In genomic region chr17:16353702-16354174, GRCh38 we compare ENCODE assay signal across 9 cellular contexts. TPM values are rescaled to one million over a fixed set of nuclear protein-coding genes. Genes with fewer than 3 reads are reported as not detected.
DNase-seq lines count a peak whose midpoint lies in the region; ATAC-seq and TF ChIP-seq lines count a peak whose summit lies in the region.
"Had no signal": no experiment of that assay in that cellular context is flagged by ENCODE, and none has a peak within 500 bp of the region (broad histone marks: within the 10 kb centered on the region; RNA-seq: fewer than 3 reads in every experiment).

No MANE protein-coding gene starts in this region.

- peak overlapping the region; percentile 76 for H3K4me3 Mint-ChIP-seq in activated CD4-positive, alpha-beta T cell treated with anti-CD3 and anti-CD28 coated beads, Interleukin-2, amount 10 ng/mL, durations not matched to agents 24 days and 14 days

- no peak for TF ChIP-seq RAD21 in liver (IDR thresholded peaks at IDR 0.05)

- H3K36me3 ChIP-seq in adipocyte (ENCODE audit: control insufficient read depth, insufficient read depth, low read length, severe bottlenecking) (no peaks in the 10 kb centered on the region), liver (ENCODE audit: control insufficient read depth in 4 of 4, insufficient read depth in 3 of 4, low read depth in 1 of 4, low read length in 3 of 4) (peaks cover 0 to 7% (median 2%) of the 10 kb centered on the region in 4 donors), thoracic aorta (peaks cover 2% of the 10 kb centered on the region)

- intact Hi-C loops in activated CD4-positive, alpha-beta T cell treated with anti-CD3 and anti-CD28 coated beads, Interleukin-2, amount 10 ng/mL, durations not matched to agents 24 days and 14 days (cut with micrococcal nuclease), result loop anchor here (2.0 to 5.0 kb wide), 3 partner anchors 27 to 136 kb away; partner anchors contain the start of genes NCOR1, PIGL and UBB

- no peaks in the 10 kb centered on the region for H3K27me3 ChIP-seq in adipocyte (replicated peaks; ENCODE audit: control insufficient read depth, insufficient read depth, low read length)
- H3K27me3 ChIP-seq in liver (ENCODE audit: control insufficient read depth in 4 of 4, insufficient read depth in 4 of 4, low read length in 3 of 4), result no peaks in the 10 kb centered on the region
- no peaks in the 10 kb centered on the region for H3K27me3 ChIP-seq in thoracic aorta (replicated peaks; ENCODE audit: insufficient read depth)

- peaks cover 4% of the 10 kb centered on the region for H3K36me3 Mint-ChIP-seq in activated CD4-positive, alpha-beta T cell treated with anti-CD3 and anti-CD28 coated beads, Interleukin-2, amount 10 ng/mL, durations not matched to agents 24 days and 14 days (ENCODE audit: low read depth)

- no peak for TF ChIP-seq CTCF in liver (IDR thresholded peaks at IDR 0.05; ENCODE audit: low read depth, low read length, missing input control)
- no peak for TF ChIP-seq CTCF in thoracic aorta (IDR thresholded peaks at IDR 0.05)

- H3K4me3 ChIP-seq in adipocyte (ENCODE audit: low read length) (peak overlapping the region; percentile 82), liver (ENCODE audit: low read depth in 1 of 3, low read length in 3 of 3) (peak overlapping the region; percentile 41 to 97 (median 52)), thoracic aorta (peak overlapping the region; percentile 96)

- peaks cover 15% of the 10 kb centered on the region for H3K4me1 ChIP-seq in adipocyte (ENCODE audit: control insufficient read depth, insufficient read depth, low read length)
- H3K4me1 ChIP-seq in liver (ENCODE audit: control insufficient read depth in 4 of 4, insufficient read depth in 4 of 4, low read length in 3 of 4), result peaks cover 2 to 16% (median 11%) of the 10 kb centered on the region in 4 donors
- H3K4me1 ChIP-seq in thoracic aorta (ENCODE audit: control insufficient read depth in 1 of 2, low read depth in 2 of 2), result peaks cover 3 to 12% of the 10 kb centered on the region in 2 donors

- H3K9me3 ChIP-seq in adipocyte (ENCODE audit: control insufficient read depth, low read length), result no peaks in the 10 kb centered on the region
- no peaks in the 10 kb centered on the region for H3K9me3 ChIP-seq in liver (ENCODE audit: control insufficient read depth in 4 of 4, low read length in 3 of 4)
- H3K9me3 ChIP-seq in thoracic aorta, result no peaks in the 10 kb centered on the region

- WGBS in liver, result 50% methylated on average over 25 of the region's 25 CpGs

- peaks cover 14% of the 10 kb centered on the region for H3K4me1 Mint-ChIP-seq in activated CD4-positive, alpha-beta T cell treated with anti-CD3 and anti-CD28 coated beads, Interleukin-2, amount 10 ng/mL, durations not matched to agents 24 days and 14 days

- H3K9ac ChIP-seq in adipocyte (ENCODE audit: low read length), result peak overlapping the region; percentile 66
- H3K9ac ChIP-seq in liver (ENCODE audit: low read depth in 1 of 2, low read length in 2 of 2), result peak overlapping the region; percentile 60 to 69

- H3K9me3 Mint-ChIP-seq in activated CD4-positive, alpha-beta T cell treated with anti-CD3 and anti-CD28 coated beads, Interleukin-2, amount 10 ng/mL, durations not matched to agents 24 days and 14 days, result no peaks in the 10 kb centered on the region

- DNase-seq in activated CD4-positive, alpha-beta T cell treated with anti-CD3 and anti-CD28 coated beads, Interleukin-2, amount 10 ng/mL, durations not matched to agents 24 days and 14 days, result no peak
- no peak for DNase-seq in activated CD4-positive, alpha-beta T cell treated with anti-CD3 and anti-CD28 coated beads, Interleukin-2, amount 50 U/mL, for 4 hours
- peak; percentile 13 for DNase-seq in adipocyte (ENCODE audit: low read depth)
- DNase-seq in thoracic aorta (ENCODE audit: low spot score), result no peak
- no peak for DNase-seq in HPDE6-E6E7 (ENCODE audit: extremely low spot score)
- no peak for DNase-seq in NCI-H2227 treated with DMSO at 0.1 percent for 48 hours (lab: John Stamatoyannopoulos, UW)
- no peak for DNase-seq in NCI-H1436 treated with DMSO at 0.1 percent for 48 hours (lab: John Stamatoyannopoulos, UW)

- H3K27ac ChIP-seq in liver (ENCODE audit: low read depth in 1 of 2, low read length in 2 of 2), result peak overlapping the region; percentile 73 to 78
- no peak overlapping the region for H3K27ac ChIP-seq in thoracic aorta
- H3K27ac ChIP-seq: epithelial cell of prostate had no signal

- H3K27ac Mint-ChIP-seq in activated CD4-positive, alpha-beta T cell treated with anti-CD3 and anti-CD28 coated beads, Interleukin-2, amount 10 ng/mL, durations not matched to agents 24 days and 14 days, result peak overlapping the region; percentile 45

- H3K27me3 Mint-ChIP-seq in activated CD4-positive, alpha-beta T cell treated with anti-CD3 and anti-CD28 coated beads, Interleukin-2, amount 10 ng/mL, durations not matched to agents 24 days and 14 days, result peaks cover 19% of the 10 kb centered on the region

- ATAC-seq in thoracic aorta (ENCODE audit: insufficient number of reproducible peaks, low FRiP score, low read depth), result no peak

TF ChIP-seq in liver, 16 proteins besides CTCF, POLR2A, EP300 and RAD21:
- TF ChIP-seq JUND (IDR thresholded peaks at IDR 0.05) (no peak), NR2F2 (IDR thresholded peaks at IDR 0.05) (no peak), HNF4G (IDR thresholded peaks at IDR 0.05) (no peak), EGR1 (IDR thresholded peaks at IDR 0.05; ENCODE audit: low read depth in 2 of 2) (no peak), YY1 (IDR thresholded peaks at IDR 0.05) (no peak), FOXA1 (IDR thresholded peaks at IDR 0.05) (no peak), TAF1 (conservative IDR thresholded peaks at IDR 0.05) (no peak), GABPA (IDR thresholded peaks at IDR 0.05 in 1 of 2, conservative IDR thresholded peaks at IDR 0.05 in 1 of 2) (no peak), HNF4A (conservative IDR thresholded peaks at IDR 0.05) (no peak), MAX (IDR thresholded peaks at IDR 0.05) (no peak), SP1 (IDR thresholded peaks at IDR 0.05) (no peak), FOXA2 (IDR thresholded peaks at IDR 0.05) (no peak), RXRA (IDR thresholded peaks at IDR 0.05) (no peak)
- TF ChIP-seq, protein P1, sequence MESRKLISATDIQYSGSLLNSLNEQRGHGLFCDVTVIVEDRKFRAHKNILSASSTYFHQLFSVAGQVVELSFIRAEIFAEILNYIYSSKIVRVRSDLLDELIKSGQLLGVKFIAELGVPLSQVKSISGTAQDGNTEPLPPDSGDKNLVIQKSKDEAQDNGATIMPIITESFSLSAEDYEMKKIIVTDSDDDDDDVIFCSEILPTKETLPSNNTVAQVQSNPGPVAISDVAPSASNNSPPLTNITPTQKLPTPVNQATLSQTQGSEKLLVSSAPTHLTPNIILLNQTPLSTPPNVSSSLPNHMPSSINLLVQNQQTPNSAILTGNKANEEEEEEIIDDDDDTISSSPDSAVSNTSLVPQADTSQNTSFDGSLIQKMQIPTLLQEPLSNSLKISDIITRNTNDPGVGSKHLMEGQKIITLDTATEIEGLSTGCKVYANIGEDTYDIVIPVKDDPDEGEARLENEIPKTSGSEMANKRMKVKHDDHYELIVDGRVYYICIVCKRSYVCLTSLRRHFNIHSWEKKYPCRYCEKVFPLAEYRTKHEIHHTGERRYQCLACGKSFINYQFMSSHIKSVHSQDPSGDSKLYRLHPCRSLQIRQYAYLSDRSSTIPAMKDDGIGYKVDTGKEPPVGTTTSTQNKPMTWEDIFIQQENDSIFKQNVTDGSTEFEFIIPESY (IDR thresholded peaks at IDR 0.05), result no peak
- TF ChIP-seq, protein P2, sequence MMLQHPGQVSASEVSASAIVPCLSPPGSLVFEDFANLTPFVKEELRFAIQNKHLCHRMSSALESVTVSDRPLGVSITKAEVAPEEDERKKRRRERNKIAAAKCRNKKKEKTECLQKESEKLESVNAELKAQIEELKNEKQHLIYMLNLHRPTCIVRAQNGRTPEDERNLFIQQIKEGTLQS (IDR thresholded peaks at IDR 0.05), result no peak
- TF ChIP-seq, protein P3, sequence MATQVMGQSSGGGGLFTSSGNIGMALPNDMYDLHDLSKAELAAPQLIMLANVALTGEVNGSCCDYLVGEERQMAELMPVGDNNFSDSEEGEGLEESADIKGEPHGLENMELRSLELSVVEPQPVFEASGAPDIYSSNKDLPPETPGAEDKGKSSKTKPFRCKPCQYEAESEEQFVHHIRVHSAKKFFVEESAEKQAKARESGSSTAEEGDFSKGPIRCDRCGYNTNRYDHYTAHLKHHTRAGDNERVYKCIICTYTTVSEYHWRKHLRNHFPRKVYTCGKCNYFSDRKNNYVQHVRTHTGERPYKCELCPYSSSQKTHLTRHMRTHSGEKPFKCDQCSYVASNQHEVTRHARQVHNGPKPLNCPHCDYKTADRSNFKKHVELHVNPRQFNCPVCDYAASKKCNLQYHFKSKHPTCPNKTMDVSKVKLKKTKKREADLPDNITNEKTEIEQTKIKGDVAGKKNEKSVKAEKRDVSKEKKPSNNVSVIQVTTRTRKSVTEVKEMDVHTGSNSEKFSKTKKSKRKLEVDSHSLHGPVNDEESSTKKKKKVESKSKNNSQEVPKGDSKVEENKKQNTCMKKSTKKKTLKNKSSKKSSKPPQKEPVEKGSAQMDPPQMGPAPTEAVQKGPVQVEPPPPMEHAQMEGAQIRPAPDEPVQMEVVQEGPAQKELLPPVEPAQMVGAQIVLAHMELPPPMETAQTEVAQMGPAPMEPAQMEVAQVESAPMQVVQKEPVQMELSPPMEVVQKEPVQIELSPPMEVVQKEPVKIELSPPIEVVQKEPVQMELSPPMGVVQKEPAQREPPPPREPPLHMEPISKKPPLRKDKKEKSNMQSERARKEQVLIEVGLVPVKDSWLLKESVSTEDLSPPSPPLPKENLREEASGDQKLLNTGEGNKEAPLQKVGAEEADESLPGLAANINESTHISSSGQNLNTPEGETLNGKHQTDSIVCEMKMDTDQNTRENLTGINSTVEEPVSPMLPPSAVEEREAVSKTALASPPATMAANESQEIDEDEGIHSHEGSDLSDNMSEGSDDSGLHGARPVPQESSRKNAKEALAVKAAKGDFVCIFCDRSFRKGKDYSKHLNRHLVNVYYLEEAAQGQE (IDR thresholded peaks at IDR 0.05), result no peak

RNA-seq across cellular contexts. Expression of gene CENPV, which starts 0.5 kb away (rescaled TPM):
- total RNA-seq in activated CD4-positive, alpha-beta T cell treated with anti-CD3 and anti-CD28 coated beads, Interleukin-2, amount 10 ng/mL, durations not matched to agents 24 days and 14 days, result 52.8 and 53.0 TPM in 2 replicates
- total RNA-seq in liver (10 to 100 TPM; 13.1 to 15.2 TPM), thoracic aorta (10 to 100 TPM; 12.0 to 32.5 TPM)
- 10 to 100 TPM; 21.2 to 24.3 TPM for polyA plus RNA-seq in liver

RNA-seq across cellular contexts. Expression of gene UBB, which starts 27.2 kb away (rescaled TPM):
- total RNA-seq in activated CD4-positive, alpha-beta T cell treated with anti-CD3 and anti-CD28 coated beads, Interleukin-2, amount 10 ng/mL, durations not matched to agents 24 days and 14 days, result 1,973 and 2,004 TPM in 2 replicates
- total RNA-seq in liver (1,000 to 10,000 TPM; 1,190 to 3,673 TPM), thoracic aorta (100 to 1,000 TPM; 520 to 686 TPM)
- 1,000 to 10,000 TPM; 1,427 to 1,518 TPM for polyA plus RNA-seq in liver

Comparison
In these comparisons a context has a peak if more than half of its experiments do, and no peak if none do; other contexts are left out.
1. H3K27ac ChIP-seq: peak in liver (2 of 2); none in thoracic aorta (0 of 2).
2. Peak in every context shown above with its lines, with median percentiles within 50 percentile points of each other: H3K4me3 ChIP-seq.